1 cellular context compared by ENCODE assay signal in the genomic region with DNA sequence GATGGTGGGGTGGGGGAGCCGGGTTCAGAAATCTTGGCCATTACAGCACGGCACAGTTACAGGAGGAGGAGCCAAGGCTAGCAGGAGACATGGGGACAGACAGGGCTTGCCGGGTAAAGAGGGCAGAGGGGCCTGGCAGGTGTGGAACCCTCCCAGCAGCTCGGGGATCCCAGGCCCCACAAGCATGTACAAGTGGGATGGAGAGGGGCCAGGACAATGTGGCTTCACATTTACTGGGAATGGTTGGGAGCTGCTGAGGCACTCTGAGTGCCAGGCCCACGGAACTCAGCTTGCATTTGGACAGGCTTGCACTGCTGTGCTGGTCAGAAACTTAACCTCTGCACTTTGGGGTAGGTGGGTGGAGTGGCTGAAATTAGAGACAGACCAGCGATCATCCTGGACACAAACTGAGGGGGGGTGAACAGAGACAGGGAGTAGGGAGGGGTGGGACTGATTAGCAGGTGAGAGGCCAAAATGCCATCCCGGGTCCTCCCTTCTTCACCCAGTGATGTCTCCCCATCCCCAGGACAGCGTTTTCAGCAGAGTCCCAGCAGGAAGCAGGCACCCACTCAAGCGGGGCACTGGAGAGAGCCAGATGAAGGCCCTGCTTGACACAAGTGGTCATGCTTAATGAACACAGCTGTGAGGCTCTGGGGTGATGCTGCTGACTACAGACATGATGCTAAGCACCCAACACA.
TF ChIP-seq lines count a peak whose summit lies in the region.

No MANE protein-coding gene starts in this region.

TF ChIP-seq in HepG2, 621 proteins besides CTCF, POLR2A, EP300 and RAD21:
- TF ChIP-seq, protein P1, sequence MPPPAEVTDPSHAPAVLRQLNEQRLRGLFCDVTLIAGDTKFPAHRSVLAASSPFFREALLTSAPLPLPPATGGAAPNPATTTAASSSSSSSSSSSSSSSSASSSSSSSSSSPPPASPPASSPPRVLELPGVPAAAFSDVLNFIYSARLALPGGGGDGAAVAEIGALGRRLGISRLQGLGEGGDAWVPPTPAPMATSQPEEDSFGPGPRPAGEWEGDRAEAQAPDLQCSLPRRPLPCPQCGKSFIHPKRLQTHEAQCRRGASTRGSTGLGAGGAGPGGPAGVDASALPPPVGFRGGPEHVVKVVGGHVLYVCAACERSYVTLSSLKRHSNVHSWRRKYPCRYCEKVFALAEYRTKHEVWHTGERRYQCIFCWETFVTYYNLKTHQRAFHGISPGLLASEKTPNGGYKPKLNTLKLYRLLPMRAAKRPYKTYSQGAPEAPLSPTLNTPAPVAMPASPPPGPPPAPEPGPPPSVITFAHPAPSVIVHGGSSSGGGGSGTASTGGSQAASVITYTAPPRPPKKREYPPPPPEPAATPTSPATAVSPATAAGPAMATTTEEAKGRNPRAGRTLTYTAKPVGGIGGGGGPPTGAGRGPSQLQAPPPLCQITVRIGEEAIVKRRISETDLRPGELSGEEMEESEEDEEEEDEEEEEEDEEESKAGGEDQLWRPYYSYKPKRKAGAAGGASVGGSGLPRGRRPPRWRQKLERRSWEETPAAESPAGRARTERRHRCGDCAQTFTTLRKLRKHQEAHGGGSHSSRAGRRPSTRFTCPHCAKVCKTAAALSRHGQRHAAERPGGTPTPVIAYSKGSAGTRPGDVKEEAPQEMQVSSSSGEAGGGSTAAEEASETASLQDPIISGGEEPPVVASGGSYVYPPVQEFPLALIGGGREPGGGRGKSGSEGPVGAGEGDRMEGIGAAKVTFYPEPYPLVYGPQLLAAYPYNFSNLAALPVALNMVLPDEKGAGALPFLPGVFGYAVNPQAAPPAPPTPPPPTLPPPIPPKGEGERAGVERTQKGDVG (CRISPR knock-in tag; IDR thresholded peaks at IDR 0.05; ENCODE audit: borderline replicate concordance): no peak
- TF ChIP-seq KAT7 (CRISPR knock-in tag; IDR thresholded peaks at IDR 0.05; ENCODE audit: borderline replicate concordance): no peak
- TF ChIP-seq, protein P2, sequence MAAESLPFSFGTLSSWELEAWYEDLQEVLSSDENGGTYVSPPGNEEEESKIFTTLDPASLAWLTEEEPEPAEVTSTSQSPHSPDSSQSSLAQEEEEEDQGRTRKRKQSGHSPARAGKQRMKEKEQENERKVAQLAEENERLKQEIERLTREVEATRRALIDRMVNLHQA (CRISPR knock-in tag; IDR thresholded peaks at IDR 0.05): no peak
- no peak for TF ChIP-seq ZEB1 (IDR thresholded peaks at IDR 0.05; ENCODE audit: insufficient replicate concordance, low read depth)
- TF ChIP-seq MAFG (CRISPR knock-in tag; IDR thresholded peaks at IDR 0.05): no peak
- TF ChIP-seq ONECUT2 (CRISPR knock-in tag; IDR thresholded peaks at IDR 0.05): no peak
